In genomic region chr6:159654483-159655098, GRCh38 we compare ENCODE assay signal across 8 cellular contexts. TPM values are rescaled to one million over a fixed set of nuclear protein-coding genes. Genes with fewer than 3 reads are reported as not detected.
A peak's percentile ranks its signal among the peaks of the same experiment; 100 is the strongest.
DNase-seq lines count a peak whose midpoint lies in the region; ATAC-seq and TF ChIP-seq lines count a peak whose summit lies in the region.

No MANE protein-coding gene starts in this region.

- WGBS in heart left ventricle, 4 donors, result 0 to 2% (median 1%) methylated on average over 2 of the region's 2 CpGs

- peak; percentile 42 for DNase-seq in AG08396 (ENCODE audit: low spot score)
- peak; percentile 47 for DNase-seq in NCI-H2107 treated with DMSO at 0.1 percent for 48 hours (lab: John Stamatoyannopoulos, UW; ENCODE audit: unreplicated experiment)
- no peak for DNase-seq in heart left ventricle
- DNase-seq in skeletal muscle cell (ENCODE audit: low read depth), result peak; percentile 9
- DNase-seq in activated naive CD4-positive, alpha-beta T cell treated with anti-CD3 and anti-CD28 coated beads for 36 hours, result no peak

- H3K9me3 ChIP-seq in heart left ventricle, result peaks cover 0 to 8% (median 0%) of the 10 kb centered on the region in 12 donors

- no peaks in the 10 kb centered on the region for H3K4me1 Mint-ChIP-seq in activated naive CD4-positive, alpha-beta T cell treated with anti-CD3 and anti-CD28 coated beads for 36 hours (ENCODE audit: low read depth)

- H3K27me3 ChIP-seq in heart left ventricle, result no peaks in the 10 kb centered on the region

- no peak overlapping the region for H3K4me3 Mint-ChIP-seq in activated naive CD4-positive, alpha-beta T cell treated with anti-CD3 and anti-CD28 coated beads for 36 hours

- peaks cover 0 to 5% (median 0%) of the 10 kb centered on the region in 12 donors for H3K4me1 ChIP-seq in heart left ventricle

- peak; percentile 68 for ATAC-seq in GM18867 (IDR thresholded peaks at IDR 0.05; ENCODE audit: unreplicated experiment)
- peak in 1 of 4 donors; percentile 51 for ATAC-seq in heart left ventricle
- ATAC-seq in GM21360 (IDR thresholded peaks at IDR 0.05; ENCODE audit: unreplicated experiment), result no peak

- no peak overlapping the region for H3K27ac ChIP-seq in heart left ventricle

- H3K4me3 ChIP-seq in WI38 (ENCODE audit: low read depth, low read length), result no peak overlapping the region
- no peak overlapping the region for H3K4me3 ChIP-seq in heart left ventricle
- no peak overlapping the region for H3K4me3 ChIP-seq in skeletal muscle cell (ENCODE audit: low read depth, low read length)

- no peaks in the 10 kb centered on the region for H3K36me3 ChIP-seq in heart left ventricle

- H3K36me3 Mint-ChIP-seq in activated naive CD4-positive, alpha-beta T cell treated with anti-CD3 and anti-CD28 coated beads for 36 hours (ENCODE audit: low read depth), result peaks cover 11% of the 10 kb centered on the region

- H3K9me3 Mint-ChIP-seq in activated naive CD4-positive, alpha-beta T cell treated with anti-CD3 and anti-CD28 coated beads for 36 hours, result peaks cover 8% of the 10 kb centered on the region

- intact Hi-C loops in heart left ventricle (cut with DNase I), result loop anchor here in 9 of 10 donors (2.0 to 10.0 kb wide), 6 partner anchors 400 to 484 kb away; no protein-coding TSS in a partner anchor
- intact Hi-C loops in activated naive CD4-positive, alpha-beta T cell treated with anti-CD3 and anti-CD28 coated beads for 36 hours (cut with micrococcal nuclease), result loop anchor here (1.0 to 10.0 kb wide), 4 partner anchors 190 to 484 kb away; no protein-coding TSS in a partner anchor

- no peaks in the 10 kb centered on the region for H3K27me3 Mint-ChIP-seq in activated naive CD4-positive, alpha-beta T cell treated with anti-CD3 and anti-CD28 coated beads for 36 hours (ENCODE audit: low read depth)

- TF ChIP-seq CTCF in WI38 (IDR thresholded peaks at IDR 0.05; ENCODE audit: low read depth, low read length) (peak; percentile 10; the same call in 1 of the 2 replicates), heart left ventricle (IDR thresholded peaks at IDR 0.05) (peak; percentile 44 to 73 (median 58))

- no peak overlapping the region for H3K27ac Mint-ChIP-seq in activated naive CD4-positive, alpha-beta T cell treated with anti-CD3 and anti-CD28 coated beads for 36 hours

- CTCF ChIA-PET in activated naive CD4-positive, alpha-beta T cell treated with anti-CD3 and anti-CD28 coated beads for 36 hours (lab: Charles Lee), result interaction anchor here (0.7 to 4.9 kb wide), 28 partner anchors 9 to 485 kb away, joined by 3 to 35 read pairs (median 4); partner anchors contain the start of genes FNDC1 and MRPL18

- TF ChIP-seq POLR2A in heart left ventricle (IDR thresholded peaks at IDR 0.05), result no peak

RNA-seq across cellular contexts. Expression of gene SOD2, which starts 38.5 kb away (rescaled TPM):
- 1,000 to 10,000 TPM in 1 of 9 donors, 100 to 1,000 TPM in 8; 599 to 1,000 (median 741) TPM for total RNA-seq in heart left ventricle
- polyA plus RNA-seq in heart left ventricle, result 100 to 1,000 TPM; 263 to 459 TPM
- total RNA-seq in activated naive CD4-positive, alpha-beta T cell treated with anti-CD3 and anti-CD28 coated beads for 36 hours, result 100 to 1,000 TPM; 256 to 260 TPM

Comparison
In these comparisons a context has a peak if more than half of its experiments do, and no peak if none do; other contexts are left out.
1. DNase-seq: peak in AG08396 (single experiment), NCI-H2107 treated with DMSO at 0.1 percent for 48 hours (single experiment) and skeletal muscle cell (single experiment); none in heart left ventricle (0 of 5) and activated naive CD4-positive, alpha-beta T cell treated with anti-CD3 and anti-CD28 coated beads for 36 hours (single experiment).